ENCODE assay signal across 21 cellular contexts in genomic region chr3:136624381-136624780, GRCh38.
A peak's percentile ranks its signal among the peaks of the same experiment; 100 is the strongest.
DNase-seq lines count a peak whose midpoint lies in the region; ATAC-seq and TF ChIP-seq lines count a peak whose summit lies in the region.
"Had no signal": no experiment of that assay in that cellular context is flagged by ENCODE, and none has a peak within 500 bp of the region (broad histone marks: within the 10 kb centered on the region; RNA-seq: fewer than 3 reads in every experiment).

No MANE protein-coding gene starts in this region.

- H3K9me3 ChIP-seq in endodermal cell (ENCODE audit: control insufficient read depth, low read length) = no peaks in the 10 kb centered on the region
- no peaks in the 10 kb centered on the region for H3K9me3 ChIP-seq in naive thymus-derived CD4-positive, alpha-beta T cell (ENCODE audit: control insufficient read depth in 2 of 3, low read length in 3 of 3)
- H3K9me3 ChIP-seq: esophagus muscularis mucosa, left lung had no signal

- CTCF ChIA-PET in naive thymus-derived CD4-positive, alpha-beta T cell (lab: Charles Lee) = no interaction called here

- intact Hi-C loops in naive thymus-derived CD4-positive, alpha-beta T cell (cut with micrococcal nuclease) = loop anchor here in 1 of 2 donors (10.0 kb wide), 1 partner anchor 550 kb away; no protein-coding TSS in a partner anchor

- H3K36me3 ChIP-seq in endodermal cell (ENCODE audit: control insufficient read depth, insufficient read depth, low read length) = peaks cover 7% of the 10 kb centered on the region
- peaks cover 0 to 23% (median 0%) of the 10 kb centered on the region in 3 experiments for H3K36me3 ChIP-seq in naive thymus-derived CD4-positive, alpha-beta T cell (ENCODE audit: control insufficient read depth in 2 of 3, insufficient read depth in 3 of 3, low read length in 3 of 3)
- H3K36me3 ChIP-seq: neural progenitor cell had no signal

- H3K27ac Mint-ChIP-seq in endodermal cell = peak overlapping the region; percentile 78
- H3K27ac Mint-ChIP-seq in naive thymus-derived CD4-positive, alpha-beta T cell = peak overlapping the region in 1 of 9 donors; percentile 41
- no peak overlapping the region for H3K27ac Mint-ChIP-seq in activated naive CD8-positive, alpha-beta T cell treated with anti-CD3 and anti-CD28 coated beads, Interleukin-2, amount 50 U/mL, for 24 hours
- H3K27ac Mint-ChIP-seq: CD8-positive, alpha-beta T cell; neural progenitor cell; stimulated activated naive CD8-positive, alpha-beta T cell treated with anti-CD3 and anti-CD28 coated beads, Interleukin-15, amount 100 ng/mL, for 72 hours had no signal

- H3K9me3 Mint-ChIP-seq in endodermal cell = no peaks in the 10 kb centered on the region
- H3K9me3 Mint-ChIP-seq in naive thymus-derived CD4-positive, alpha-beta T cell = peaks cover 0 to 8% (median 0%) of the 10 kb centered on the region in 11 donors
- peaks cover 13% of the 10 kb centered on the region for H3K9me3 Mint-ChIP-seq in activated naive CD8-positive, alpha-beta T cell treated with anti-CD3 and anti-CD28 coated beads, Interleukin-2, amount 50 U/mL, for 24 hours
- H3K9me3 Mint-ChIP-seq: neural progenitor cell had no signal

- peak; percentile 65 for ATAC-seq in naive thymus-derived CD4-positive, alpha-beta T cell
- ATAC-seq in HG03280 (IDR thresholded peaks at IDR 0.05; ENCODE audit: unreplicated experiment) = no peak
- ATAC-seq in activated naive CD8-positive, alpha-beta T cell treated with anti-CD3 and anti-CD28 coated beads, Interleukin-2, amount 50 U/mL, for 24 hours = no peak
- no peak for ATAC-seq in HG02938 (IDR thresholded peaks at IDR 0.05; ENCODE audit: unreplicated experiment)
- ATAC-seq: CD8-positive, alpha-beta T cell; stimulated activated naive CD8-positive, alpha-beta T cell treated with anti-CD3 and anti-CD28 coated beads, Interleukin-15, amount 100 ng/mL, for 72 hours had no signal

- no peak overlapping the region for H3K4me3 Mint-ChIP-seq in endodermal cell
- H3K4me3 Mint-ChIP-seq in naive thymus-derived CD4-positive, alpha-beta T cell = no peak overlapping the region
- H3K4me3 Mint-ChIP-seq in activated naive CD8-positive, alpha-beta T cell treated with anti-CD3 and anti-CD28 coated beads, Interleukin-2, amount 50 U/mL, for 24 hours = no peak overlapping the region
- H3K4me3 Mint-ChIP-seq: CD8-positive, alpha-beta T cell; neural progenitor cell; stimulated activated naive CD8-positive, alpha-beta T cell treated with anti-CD3 and anti-CD28 coated beads, Interleukin-15, amount 100 ng/mL, for 72 hours had no signal

- H3K4me1 Mint-ChIP-seq in endodermal cell = peaks cover 11% of the 10 kb centered on the region
- H3K4me1 Mint-ChIP-seq in naive thymus-derived CD4-positive, alpha-beta T cell = peaks cover 2 to 41% (median 21%) of the 10 kb centered on the region in 7 donors
- peaks cover 16% of the 10 kb centered on the region for H3K4me1 Mint-ChIP-seq in activated naive CD8-positive, alpha-beta T cell treated with anti-CD3 and anti-CD28 coated beads, Interleukin-2, amount 50 U/mL, for 24 hours

- WGBS in endodermal cell (ENCODE audit: insufficient coverage in 1 of 2, insufficient read length in 1 of 2), 2 experiments = 98% methylated on average over 2 of the region's 3 CpGs; no CpG with 5 or more reads in 1 of the 2 experiments

- H3K36me3 Mint-ChIP-seq in endodermal cell (ENCODE audit: low read depth) = peaks cover 31% of the 10 kb centered on the region
- H3K36me3 Mint-ChIP-seq in naive thymus-derived CD4-positive, alpha-beta T cell = peaks cover 8 to 49% (median 39%) of the 10 kb centered on the region in 5 donors
- peaks cover 37% of the 10 kb centered on the region for H3K36me3 Mint-ChIP-seq in activated naive CD8-positive, alpha-beta T cell treated with anti-CD3 and anti-CD28 coated beads, Interleukin-2, amount 50 U/mL, for 24 hours (ENCODE audit: low read depth)

- H3K27me3 Mint-ChIP-seq in endodermal cell (ENCODE audit: insufficient read depth) = no peaks in the 10 kb centered on the region
- H3K27me3 Mint-ChIP-seq in naive thymus-derived CD4-positive, alpha-beta T cell = no peaks in the 10 kb centered on the region
- no peaks in the 10 kb centered on the region for H3K27me3 Mint-ChIP-seq in activated naive CD8-positive, alpha-beta T cell treated with anti-CD3 and anti-CD28 coated beads, Interleukin-2, amount 50 U/mL, for 24 hours
- H3K27me3 Mint-ChIP-seq: stimulated activated naive CD8-positive, alpha-beta T cell treated with anti-CD3 and anti-CD28 coated beads, Interleukin-15, amount 100 ng/mL, for 72 hours had no signal

- TF ChIP-seq CTCF in HL-60 (IDR thresholded peaks at IDR 0.05; ENCODE audit: insufficient read depth, low read length) = no peak
- no peak for TF ChIP-seq CTCF in endodermal cell (conservative IDR thresholded peaks at IDR 0.05)

- H3K4me3 ChIP-seq in HL-60 (replicated peaks; ENCODE audit: insufficient read depth, low read length) = no peak overlapping the region
- H3K4me3 ChIP-seq in endodermal cell (ENCODE audit: low read length) = peak overlapping the region; percentile 70
- H3K4me3 ChIP-seq in naive thymus-derived CD4-positive, alpha-beta T cell (ENCODE audit: low read length) = no peak overlapping the region
- H3K4me3 ChIP-seq: esophagus muscularis mucosa, left lung, neural progenitor cell had no signal

- peak in 1 of 2 experiments; percentile 33 for DNase-seq in HL-60 (ENCODE audit: low read depth in 1 of 2, low spot score in 1 of 2)
- DNase-seq in SKM-1 (lab: John Stamatoyannopoulos, UW; ENCODE audit: unreplicated experiment) = peak; percentile 8
- no peak for DNase-seq in endodermal cell
- DNase-seq in naive thymus-derived CD4-positive, alpha-beta T cell = no peak
- no peak for DNase-seq in NCI-H524 treated with DMSO at 0.1 percent for 48 hours (lab: John Stamatoyannopoulos, UW)
- DNase-seq in activated naive CD8-positive, alpha-beta T cell treated with anti-CD3 and anti-CD28 coated beads, Interleukin-2, amount 50 U/mL, for 24 hours = no peak
- DNase-seq: activated CD4-positive, alpha-beta T cell treated with anti-CD3 and anti-CD28 coated beads, Interleukin-2, amount 50 U/mL, for 1 hour; activated CD8-positive, alpha-beta memory T cell treated with anti-CD3 and anti-CD28 coated beads, Interleukin-2, amount 50 U/mL, for 48 hours; activated gamma-delta T cell; CD8-positive, alpha-beta T cell; DMS79 treated with DMSO at 0.1 percent for 48 hours; GOT3; left lung; NCI-H2029; NCI-H345; stimulated activated CD4-positive, alpha-beta T cell treated with anti-CD3 and anti-CD28 coated beads, Interleukin-4, amount 100 ng/mL, for 1 hour; stimulated activated naive CD8-positive, alpha-beta T cell treated with anti-CD3 and anti-CD28 coated beads, Interleukin-15, amount 100 ng/mL, for 72 hours had no signal

- no peaks in the 10 kb centered on the region for H3K4me1 ChIP-seq in endodermal cell (ENCODE audit: control insufficient read depth, insufficient read depth, low read length)
- no peaks in the 10 kb centered on the region for H3K4me1 ChIP-seq in naive thymus-derived CD4-positive, alpha-beta T cell (ENCODE audit: control insufficient read depth in 2 of 2, insufficient read depth in 2 of 2, low read length in 2 of 2)

- POLR2A ChIA-PET in naive thymus-derived CD4-positive, alpha-beta T cell (lab: Charles Lee) = no interaction called here

- H3K27me3 ChIP-seq in HL-60 (ENCODE audit: insufficient read depth, poor library complexity, severe bottlenecking) = no peaks in the 10 kb centered on the region
- H3K27me3 ChIP-seq in endodermal cell (ENCODE audit: control insufficient read depth, insufficient read depth, low read length, poor library complexity, severe bottlenecking) = no peaks in the 10 kb centered on the region
- H3K27me3 ChIP-seq in naive thymus-derived CD4-positive, alpha-beta T cell (ENCODE audit: control insufficient read depth in 2 of 2, insufficient read depth in 2 of 2, low read length in 2 of 2) = no peaks in the 10 kb centered on the region
- H3K27me3 ChIP-seq: esophagus muscularis mucosa, left lung, neural progenitor cell had no signal

- H3K27ac ChIP-seq in HL-60 (replicated peaks) = peak overlapping the region; percentile 12; the same call in 1 of the 2 replicates
- no peak overlapping the region for H3K27ac ChIP-seq in endodermal cell (ENCODE audit: low read depth, low read length)
- H3K27ac ChIP-seq in naive thymus-derived CD4-positive, alpha-beta T cell (ENCODE audit: low read depth, low read length) = no peak overlapping the region
- H3K27ac ChIP-seq: esophagus muscularis mucosa, neural progenitor cell had no signal

- peak overlapping the region; percentile 53 for H3K9ac ChIP-seq in endodermal cell (ENCODE audit: extremely low read depth, low read length, poor library complexity, severe bottlenecking)
- H3K9ac ChIP-seq: neural progenitor cell had no signal
